31 cellular contexts compared by ENCODE assay signal in the genomic region with DNA sequence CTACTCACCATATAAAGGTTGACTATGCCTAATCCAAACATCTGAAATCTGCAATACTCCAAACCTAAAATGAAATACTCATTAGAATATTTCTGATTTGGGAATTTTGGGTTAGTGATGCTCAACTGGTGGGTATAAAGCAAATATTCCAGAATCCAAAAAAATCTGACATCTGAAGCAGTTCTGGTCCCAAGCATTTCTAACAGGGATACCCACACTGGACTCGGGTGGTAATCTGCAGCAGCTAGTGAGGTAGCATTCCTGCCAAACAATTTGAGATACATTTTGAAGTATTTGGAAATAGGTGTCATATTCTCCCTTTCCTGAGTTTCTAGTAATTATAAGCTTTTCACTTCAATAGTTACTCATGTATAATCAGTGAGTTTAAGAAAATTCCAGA. TPM values are rescaled to one million over a fixed set of nuclear protein-coding genes. Genes with fewer than 3 reads are reported as not detected.
"Had no signal": no experiment of that assay in that cellular context is flagged by ENCODE, and none has a peak within 500 bp of the region (broad histone marks: within the 10 kb centered on the region; RNA-seq: fewer than 3 reads in every experiment).

No MANE protein-coding gene starts in this region.

- H3K9me3 ChIP-seq: body of pancreas had no signal

- H3K4me3 Mint-ChIP-seq: activated CD4-positive, alpha-beta memory T cell treated with anti-CD3 and anti-CD28 coated beads, Interleukin-2, amount 10 ng/mL, durations not matched to agents 7 days and 5 days; activated CD4-positive, alpha-beta T cell treated with anti-CD3 and anti-CD28 coated beads for 36 hours; activated CD4-positive, alpha-beta T cell treated with anti-CD3 and anti-CD28 coated beads, Interleukin-2, amount 10 ng/mL, durations not matched to agents 7 days and 5 days; activated naive CD8-positive, alpha-beta T cell; activated T-cell treated with anti-CD3 and anti-CD28 coated beads, Interleukin-2, amount 50 U/mL, for 24 hours; activated T-cell treated with anti-CD3 and anti-CD28 coated beads, Interleukin-2, amount 50 U/mL, for 72 hours; endodermal cell; T-helper 17 cell; T-helper 2 cell treated with Interferon-gamma antibody and Interleukin-4, amounts not matched to agents 5 μg/mL and 100 μg/mL, for 36 hours had no signal

- H3K36me3 Mint-ChIP-seq: activated naive CD8-positive, alpha-beta T cell had no signal

- H3K27ac Mint-ChIP-seq: activated CD4-positive, alpha-beta memory T cell treated with anti-CD3 and anti-CD28 coated beads, Interleukin-2, amount 10 ng/mL, durations not matched to agents 7 days and 5 days; activated CD4-positive, alpha-beta T cell treated with anti-CD3 and anti-CD28 coated beads for 36 hours; activated CD4-positive, alpha-beta T cell treated with anti-CD3 and anti-CD28 coated beads, Interleukin-2, amount 10 ng/mL, durations not matched to agents 7 days and 5 days; activated naive CD8-positive, alpha-beta T cell; activated T-cell treated with anti-CD3 and anti-CD28 coated beads, Interleukin-2, amount 50 U/mL, for 24 hours; activated T-cell treated with anti-CD3 and anti-CD28 coated beads, Interleukin-2, amount 50 U/mL, for 72 hours; endodermal cell; T-helper 17 cell; T-helper 2 cell treated with Interferon-gamma antibody and Interleukin-4, amounts not matched to agents 5 μg/mL and 100 μg/mL, for 36 hours had no signal

- DNase-seq: activated CD4-positive, alpha-beta memory T cell treated with anti-CD3 and anti-CD28 coated beads, Interleukin-2, amount 10 ng/mL, durations not matched to agents 7 days and 5 days; activated CD4-positive, alpha-beta T cell treated with anti-CD3 and anti-CD28 coated beads for 36 hours; activated CD4-positive, alpha-beta T cell treated with anti-CD3 and anti-CD28 coated beads, Interleukin-2, amount 10 ng/mL, durations not matched to agents 7 days and 5 days; activated CD4-positive, alpha-beta T cell treated with anti-CD3 and anti-CD28 coated beads, Interleukin-2, amount 50 U/mL, for 4 hours; activated CD4-positive, CD25-positive, alpha-beta regulatory T cell; activated CD4-positive, CD25-positive, alpha-beta regulatory T cell treated with anti-CD3 and anti-CD28 coated beads, Interleukin-2, amount 50 U/mL, for 72 hours; activated CD8-positive, alpha-beta memory T cell treated with anti-CD3 and anti-CD28 coated beads, Interleukin-2, amount 50 U/mL, for 48 hours; activated gamma-delta T cell; activated naive CD4-positive, alpha-beta T cell treated with anti-CD3 and anti-CD28 coated beads, Interleukin-2, amount 50 U/mL, for 16 hours; activated naive CD4-positive, alpha-beta T cell treated with Interleukin-2 at 50 U/mL for 16 hours; activated T-cell treated with anti-CD3 and anti-CD28 coated beads for 4 hours; activated T-cell treated with anti-CD3 and anti-CD28 coated beads, Interleukin-2, amount 50 U/mL, for 24 hours; activated T-cell treated with anti-CD3 and anti-CD28 coated beads, Interleukin-2, amount 50 U/mL, for 72 hours; amniotic stem cell; anterior cingulate cortex; body of pancreas; caudate nucleus; cortex of kidney; dermis blood vessel endothelial cell; effector memory CD4-positive, alpha-beta T cell; endodermal cell; foreskin fibroblast; head of caudate nucleus; T-helper 1 cell; T-helper 17 cell; T1000 had no signal

- FAIRE-seq: frontal cortex had no signal

- H3K4me1 ChIP-seq: body of pancreas had no signal

- H3K27me3 ChIP-seq: body of pancreas had no signal

- H3K4me1 Mint-ChIP-seq: activated CD4-positive, alpha-beta memory T cell treated with anti-CD3 and anti-CD28 coated beads, Interleukin-2, amount 10 ng/mL, durations not matched to agents 7 days and 5 days; activated CD4-positive, alpha-beta T cell treated with anti-CD3 and anti-CD28 coated beads for 36 hours; activated CD4-positive, alpha-beta T cell treated with anti-CD3 and anti-CD28 coated beads, Interleukin-2, amount 10 ng/mL, durations not matched to agents 7 days and 5 days had no signal

- ATAC-seq: activated CD4-positive, alpha-beta T cell treated with anti-CD3 and anti-CD28 coated beads for 36 hours; activated T-cell treated with anti-CD3 and anti-CD28 coated beads, Interleukin-2, amount 50 U/mL, for 72 hours; body of pancreas; esophagus mucosa; T-helper 17 cell had no signal

- H3K27ac ChIP-seq: body of pancreas had no signal

- H3K9me3 Mint-ChIP-seq: activated CD4-positive, alpha-beta memory T cell treated with anti-CD3 and anti-CD28 coated beads, Interleukin-2, amount 10 ng/mL, durations not matched to agents 7 days and 5 days; activated CD4-positive, alpha-beta T cell treated with anti-CD3 and anti-CD28 coated beads, Interleukin-2, amount 10 ng/mL, durations not matched to agents 7 days and 5 days; activated T-cell treated with anti-CD3 and anti-CD28 coated beads, Interleukin-2, amount 50 U/mL, for 24 hours; activated T-cell treated with anti-CD3 and anti-CD28 coated beads, Interleukin-2, amount 50 U/mL, for 72 hours; endodermal cell; T-helper 2 cell treated with Interferon-gamma antibody and Interleukin-4, amounts not matched to agents 5 μg/mL and 100 μg/mL, for 36 hours had no signal

- H3K4me3 ChIP-seq: body of pancreas had no signal

- H3K27me3 Mint-ChIP-seq: activated CD4-positive, alpha-beta memory T cell treated with anti-CD3 and anti-CD28 coated beads, Interleukin-2, amount 10 ng/mL, durations not matched to agents 7 days and 5 days; activated CD4-positive, alpha-beta T cell treated with anti-CD3 and anti-CD28 coated beads for 36 hours; activated CD4-positive, alpha-beta T cell treated with anti-CD3 and anti-CD28 coated beads, Interleukin-2, amount 10 ng/mL, durations not matched to agents 7 days and 5 days; activated naive CD8-positive, alpha-beta T cell; activated T-cell treated with anti-CD3 and anti-CD28 coated beads, Interleukin-2, amount 50 U/mL, for 24 hours; T-helper 17 cell had no signal

RNA-seq across cellular contexts. Expression of gene RPA4, which starts 49.6 kb away (rescaled TPM):
- total RNA-seq: epithelial cell of proximal tubule had no signal
